11 cellular contexts compared by ENCODE assay signal in the genomic region with DNA sequence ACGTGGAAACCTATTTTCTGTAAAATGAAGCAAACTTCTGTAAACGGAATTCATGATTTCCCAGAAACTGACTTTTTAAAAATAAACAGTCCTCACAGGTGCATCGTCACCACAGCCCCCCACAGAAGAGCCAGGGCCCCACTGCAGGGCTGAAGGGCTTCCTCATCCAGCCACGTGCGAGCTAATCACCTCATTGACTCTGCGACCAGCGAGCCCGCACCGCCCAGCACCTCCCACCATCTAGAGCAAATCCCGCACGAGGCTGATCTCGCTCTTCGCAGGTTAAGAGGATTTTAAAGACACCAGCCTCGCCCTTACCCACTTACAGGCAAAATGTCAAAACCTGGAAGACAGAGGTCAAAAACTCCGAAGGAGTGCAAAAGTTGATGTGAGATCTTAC. TPM values are rescaled to one million over a fixed set of nuclear protein-coding genes. Genes with fewer than 3 reads are reported as not detected.
DNase-seq lines count a peak whose midpoint lies in the region; ATAC-seq and TF ChIP-seq lines count a peak whose summit lies in the region.
"Had no signal": no experiment of that assay in that cellular context is flagged by ENCODE, and none has a peak within 500 bp of the region (broad histone marks: within the 10 kb centered on the region; RNA-seq: fewer than 3 reads in every experiment).

No MANE protein-coding gene starts in this region.

- H3K36me3 Mint-ChIP-seq in activated T-helper 1 cell treated with anti-CD3 and anti-CD28 coated beads, Interleukin-12 subunit alpha, Interleukin-12 subunit beta, Interleukin-2, Interleukin-4 antibody, amounts not matched to agents 30 ng/mL and 10 ng/mL and 1 ng/mL, durations not matched to agents 14 hours and 24 hours and 36 hours (ENCODE audit: low read depth): peaks cover 6% of the 10 kb centered on the region
- H3K36me3 Mint-ChIP-seq in type B pancreatic cell: no peaks in the 10 kb centered on the region

- H3K4me3 Mint-ChIP-seq in activated T-helper 1 cell treated with anti-CD3 and anti-CD28 coated beads, Interleukin-12 subunit alpha, Interleukin-12 subunit beta, Interleukin-2, Interleukin-4 antibody, amounts not matched to agents 30 ng/mL and 10 ng/mL and 1 ng/mL, durations not matched to agents 14 hours and 24 hours and 36 hours: peak overlapping the region; percentile 70
- peak overlapping the region; percentile 80 for H3K4me3 Mint-ChIP-seq in type B pancreatic cell

- H3K27ac Mint-ChIP-seq in activated T-helper 1 cell treated with anti-CD3 and anti-CD28 coated beads, Interleukin-12 subunit alpha, Interleukin-12 subunit beta, Interleukin-2, Interleukin-4 antibody, amounts not matched to agents 30 ng/mL and 10 ng/mL and 1 ng/mL, durations not matched to agents 14 hours and 24 hours and 36 hours: no peak overlapping the region
- no peak overlapping the region for H3K27ac Mint-ChIP-seq in type B pancreatic cell

- H3K9me3 Mint-ChIP-seq in activated T-helper 1 cell treated with anti-CD3 and anti-CD28 coated beads, Interleukin-12 subunit alpha, Interleukin-12 subunit beta, Interleukin-2, Interleukin-4 antibody, amounts not matched to agents 30 ng/mL and 10 ng/mL and 1 ng/mL, durations not matched to agents 14 hours and 24 hours and 36 hours: no peaks in the 10 kb centered on the region
- no peaks in the 10 kb centered on the region for H3K9me3 Mint-ChIP-seq in type B pancreatic cell

- H3K27me3 Mint-ChIP-seq in activated T-helper 1 cell treated with anti-CD3 and anti-CD28 coated beads, Interleukin-12 subunit alpha, Interleukin-12 subunit beta, Interleukin-2, Interleukin-4 antibody, amounts not matched to agents 30 ng/mL and 10 ng/mL and 1 ng/mL, durations not matched to agents 14 hours and 24 hours and 36 hours (ENCODE audit: insufficient read depth): peaks cover 33% of the 10 kb centered on the region
- peaks cover 34% of the 10 kb centered on the region for H3K27me3 Mint-ChIP-seq in type B pancreatic cell

- ATAC-seq in HG03135 (IDR thresholded peaks at IDR 0.05; ENCODE audit: unreplicated experiment): no peak

- intact Hi-C loops in activated T-helper 1 cell treated with anti-CD3 and anti-CD28 coated beads, Interleukin-12 subunit alpha, Interleukin-12 subunit beta, Interleukin-2, Interleukin-4 antibody, amounts not matched to agents 30 ng/mL and 10 ng/mL and 1 ng/mL, durations not matched to agents 14 hours and 24 hours and 36 hours (cut with micrococcal nuclease): no loop called here

- DNase-seq in stimulated activated CD4-positive, alpha-beta T cell treated with anti-CD3 and anti-CD28 coated beads, Interleukin-15, amount 100 ng/mL, for 24 hours: peak; percentile 19
- no peak for DNase-seq in stimulated activated CD4-positive, alpha-beta T cell treated with anti-CD3 and anti-CD28 coated beads, Interleukin-1b, Interleukin-23, amount 100 ng/mL, for 48 hours
- DNase-seq in activated T-helper 1 cell treated with anti-CD3 and anti-CD28 coated beads, Interleukin-12 subunit alpha, Interleukin-12 subunit beta, Interleukin-2, Interleukin-4 antibody, amounts not matched to agents 30 ng/mL and 10 ng/mL and 1 ng/mL, durations not matched to agents 14 hours and 24 hours and 36 hours (ENCODE audit: low spot score): no peak
- DNase-seq in left kidney (ENCODE audit: low read depth, low spot score) (peak; percentile 23), type B pancreatic cell (ENCODE audit: extremely low spot score, unreplicated experiment) (no peak), globus pallidus (ENCODE audit: low spot score) (no peak), SIG-M5 treated with dmso at 0.1 percent for 504 hours (lab: John Stamatoyannopoulos, UW; ENCODE audit: unreplicated experiment) (no peak)
- DNase-seq: activated CD8-positive, alpha-beta memory T cell treated with anti-CD3 and anti-CD28 coated beads, Interleukin-2, amount 50 U/mL, for 4 hours; NCI-H2171 treated with DMSO at 0.1 percent for 48 hours; upper lobe of left lung had no signal

- H3K4me1 Mint-ChIP-seq in activated T-helper 1 cell treated with anti-CD3 and anti-CD28 coated beads, Interleukin-12 subunit alpha, Interleukin-12 subunit beta, Interleukin-2, Interleukin-4 antibody, amounts not matched to agents 30 ng/mL and 10 ng/mL and 1 ng/mL, durations not matched to agents 14 hours and 24 hours and 36 hours (ENCODE audit: low read depth): peaks cover 16% of the 10 kb centered on the region
- peaks cover 20% of the 10 kb centered on the region for H3K4me1 Mint-ChIP-seq in type B pancreatic cell (ENCODE audit: unreplicated experiment)

- TF ChIP-seq CTCF in type B pancreatic cell (conservative IDR thresholded peaks at IDR 0.05): no peak

RNA-seq across cellular contexts. Expression of a gene that starts 14.8 kb away (rescaled TPM):
- 43.2 and 44.1 TPM in 2 replicates for total RNA-seq in activated T-helper 1 cell treated with anti-CD3 and anti-CD28 coated beads, Interleukin-12 subunit alpha, Interleukin-12 subunit beta, Interleukin-2, Interleukin-4 antibody, amounts not matched to agents 30 ng/mL and 10 ng/mL and 1 ng/mL, durations not matched to agents 14 hours and 24 hours and 36 hours
- 33.2 and 53.4 TPM in 2 replicates for total RNA-seq in type B pancreatic cell (ENCODE audit: low replicate concordance)

RNA-seq across cellular contexts. Expression of a gene that starts 53.3 kb away (rescaled TPM):
- total RNA-seq in activated T-helper 1 cell treated with anti-CD3 and anti-CD28 coated beads, Interleukin-12 subunit alpha, Interleukin-12 subunit beta, Interleukin-2, Interleukin-4 antibody, amounts not matched to agents 30 ng/mL and 10 ng/mL and 1 ng/mL, durations not matched to agents 14 hours and 24 hours and 36 hours: 68.3 and 69.5 TPM in 2 replicates
- 45.7 and 53.5 TPM in 2 replicates for total RNA-seq in type B pancreatic cell (ENCODE audit: low replicate concordance)

Comparison
In these comparisons a context has a peak if more than half of its experiments do, and no peak if none do; other contexts are left out.
1. DNase-seq: peak in stimulated activated CD4-positive, alpha-beta T cell treated with anti-CD3 and anti-CD28 coated beads, Interleukin-15, amount 100 ng/mL, for 24 hours (single experiment) and left kidney (single experiment); none in stimulated activated CD4-positive, alpha-beta T cell treated with anti-CD3 and anti-CD28 coated beads, Interleukin-1b, Interleukin-23, amount 100 ng/mL, for 48 hours (single experiment), activated T-helper 1 cell treated with anti-CD3 and anti-CD28 coated beads, Interleukin-12 subunit alpha, Interleukin-12 subunit beta, Interleukin-2, Interleukin-4 antibody, amounts not matched to agents 30 ng/mL and 10 ng/mL and 1 ng/mL, durations not matched to agents 14 hours and 24 hours and 36 hours (single experiment), type B pancreatic cell (single experiment), globus pallidus (single experiment) and SIG-M5 treated with dmso at 0.1 percent for 504 hours (single experiment).